3 cellular contexts compared by ENCODE assay signal in genomic region chr2:147777408-147777807, GRCh38.
"Had no signal": no experiment of that assay in that cellular context is flagged by ENCODE, and none has a peak within 500 bp of the region (broad histone marks: within the 10 kb centered on the region; RNA-seq: fewer than 3 reads in every experiment).

No MANE protein-coding gene starts in this region.

- H3K4me3 ChIP-seq: GM12878 had no signal

- DNase-seq: GDM1, GF-D8 had no signal

- ATAC-seq: GM12878 had no signal
